ENCODE assay signal across 1 cellular context in genomic region chr15:28911295-28911979, GRCh38.
TF ChIP-seq lines count a peak whose summit lies in the region.

No MANE protein-coding gene starts in this region.

TF ChIP-seq in K562, 482 proteins besides CTCF, POLR2A, EP300 and RAD21 (continued from another document and continues in another):
- peak; percentile 50 for TF ChIP-seq SMARCB1 (IDR thresholded peaks at IDR 0.05; ENCODE audit: insufficient read length, low read depth)
- TF ChIP-seq MTA3 (IDR thresholded peaks at IDR 0.05; ENCODE audit: borderline replicate concordance), result peak; percentile 58; the same call in 1 of the 2 replicates
- peak; percentile 98 for TF ChIP-seq DPF2 (IDR thresholded peaks at IDR 0.05)
- peak; percentile 41 for TF ChIP-seq TAF1 (IDR thresholded peaks at IDR 0.05; ENCODE audit: control insufficient read depth, extremely low read depth, insufficient read depth, low read length, severe bottlenecking)
- TF ChIP-seq RCOR1 (IDR thresholded peaks at IDR 0.05; ENCODE audit: borderline replicate concordance in 1 of 2, low read depth in 2 of 2, low read length in 2 of 2), result peak; percentile 91 to 94
- no peak for TF ChIP-seq ZFX (CRISPR knock-in tag; IDR thresholded peaks at IDR 0.05)
- TF ChIP-seq NFIC (IDR thresholded peaks at IDR 0.05), result peak; percentile 95
- TF ChIP-seq GTF2B (IDR thresholded peaks at IDR 0.05; ENCODE audit: extremely low read depth, insufficient read length), result no peak
- TF ChIP-seq SIN3A (IDR thresholded peaks at IDR 0.05; ENCODE audit: borderline replicate concordance in 2 of 2, control insufficient read depth in 1 of 2, low read depth in 2 of 2, low read length in 2 of 2), result 0 out of 4 replicates have a peak, but pooled peaks of 1 of the 2 experiments have one; percentile 40
- 0 out of 2 replicates have a peak, but pooled peaks have one; percentile 41 for TF ChIP-seq HBP1 (CRISPR knock-in tag; IDR thresholded peaks at IDR 0.05)
- TF ChIP-seq TARDBP (IDR thresholded peaks at IDR 0.05), result peak; percentile 94; the same call in 1 of the 2 replicates
- no peak for TF ChIP-seq FOS (IDR thresholded peaks at IDR 0.05; ENCODE audit: extremely low read depth, insufficient read length)
- TF ChIP-seq NR0B1 (IDR thresholded peaks at IDR 0.05; ENCODE audit: partially characterized antibody), result no peak
- TF ChIP-seq ZNF311 (CRISPR knock-in tag; IDR thresholded peaks at IDR 0.05), result peak; percentile 75
- peak; percentile 30; the same call in 1 of the 2 replicates for TF ChIP-seq MITF (IDR thresholded peaks at IDR 0.05)
- TF ChIP-seq ZKSCAN8 (CRISPR knock-in tag; IDR thresholded peaks at IDR 0.05), result peak; percentile 77; the same call in 1 of the 2 replicates
- TF ChIP-seq CAMTA2 (CRISPR knock-in tag; conservative IDR thresholded peaks at IDR 0.05), result no peak
- peak; percentile 91 for TF ChIP-seq RREB1 (CRISPR knock-in tag; IDR thresholded peaks at IDR 0.05)
- no peak for TF ChIP-seq HOMEZ (CRISPR knock-in tag; IDR thresholded peaks at IDR 0.05)
- TF ChIP-seq PHF21A (IDR thresholded peaks at IDR 0.05; ENCODE audit: borderline replicate concordance, low read depth), result peak; percentile 28; the same call in 1 of the 2 replicates
- peak; percentile 68 for TF ChIP-seq ZEB2 (IDR thresholded peaks at IDR 0.05)
- peak; percentile 99 for TF ChIP-seq NCOR1 (IDR thresholded peaks at IDR 0.05)
- no peak for TF ChIP-seq POLR3G (IDR thresholded peaks at IDR 0.05; ENCODE audit: extremely low read depth, insufficient read length, insufficient replicate concordance)
- no peak for TF ChIP-seq EGR1 (conservative IDR thresholded peaks at IDR 0.05)
- TF ChIP-seq ZBTB7A (IDR thresholded peaks at IDR 0.05; ENCODE audit: borderline replicate concordance, control insufficient read depth, low read depth, low read length), result peak; percentile 47; the same call in 1 of the 2 replicates
- peak; percentile 86 for TF ChIP-seq MAX (CRISPR knock-in tag; IDR thresholded peaks at IDR 0.05)
- TF ChIP-seq E2F3 (CRISPR knock-in tag; IDR thresholded peaks at IDR 0.05), result no peak
- TF ChIP-seq CHD2 (IDR thresholded peaks at IDR 0.05; ENCODE audit: low read depth, low read length), result no peak
- TF ChIP-seq NONO (IDR thresholded peaks at IDR 0.05; ENCODE audit: low read depth in 2 of 2, low read length in 1 of 2), result 0 out of 4 replicates have a peak, but pooled peaks of 1 of the 2 experiments have one; percentile 58
- peak in 1 of 2 experiments; percentile 72 for TF ChIP-seq AFF1 (IDR thresholded peaks at IDR 0.05; ENCODE audit: low read depth in 1 of 2, partially characterized antibody in 2 of 2)
- TF ChIP-seq TEAD2 (tag; IDR thresholded peaks at IDR 0.05), result no peak
- TF ChIP-seq HMBOX1 (IDR thresholded peaks at IDR 0.05), result peak; percentile 71
- peak; percentile 87 for TF ChIP-seq NCOA1 (IDR thresholded peaks at IDR 0.05; ENCODE audit: low read depth)
- TF ChIP-seq NRF1 (conservative IDR thresholded peaks at IDR 0.05 in 1 of 2, IDR thresholded peaks at IDR 0.05 in 1 of 2), result peak; percentile 22 to 30; a peak in 1 of 4 replicates
- TF ChIP-seq TRIM28 (IDR thresholded peaks at IDR 0.05), result 0 out of 2 replicates have a peak, but pooled peaks have one; percentile 38
- TF ChIP-seq SMARCC2 (IDR thresholded peaks at IDR 0.05; ENCODE audit: low read depth), result peak; percentile 98
- no peak for TF ChIP-seq RBM14 (IDR thresholded peaks at IDR 0.05; ENCODE audit: borderline replicate concordance, insufficient read depth, low read depth, low read length)
- TF ChIP-seq ZBTB17 (CRISPR knock-in tag; IDR thresholded peaks at IDR 0.05), result 0 out of 2 replicates have a peak, but pooled peaks have one; percentile 34
- peak; percentile 84 to 92 for TF ChIP-seq KDM1A (IDR thresholded peaks at IDR 0.05)
- TF ChIP-seq NFYB (IDR thresholded peaks at IDR 0.05; ENCODE audit: extremely low read depth, insufficient read length), result no peak
- TF ChIP-seq CSDE1 (IDR thresholded peaks at IDR 0.05), result no peak
- TF ChIP-seq ESRRA (IDR thresholded peaks at IDR 0.05; ENCODE audit: borderline replicate concordance, low read depth), result peak; percentile 93; the same call in 1 of the 2 replicates
- TF ChIP-seq MYNN (IDR thresholded peaks at IDR 0.05), result peak; percentile 94
- TF ChIP-seq MYNN (CRISPR knock-in tag; IDR thresholded peaks at IDR 0.05), result no peak
- TF ChIP-seq CTBP1 (IDR thresholded peaks at IDR 0.05; ENCODE audit: borderline replicate concordance), result peak; percentile 99
- TF ChIP-seq OTX1 (CRISPR knock-in tag; IDR thresholded peaks at IDR 0.05), result 0 out of 2 replicates have a peak, but pooled peaks have one; percentile 31
- TF ChIP-seq PML (IDR thresholded peaks at IDR 0.05; ENCODE audit: low read length), result peak; percentile 97
- no peak for TF ChIP-seq ZBTB8A (IDR thresholded peaks at IDR 0.05; ENCODE audit: partially characterized antibody)
- TF ChIP-seq EP400 (IDR thresholded peaks at IDR 0.05), result peak; percentile 43; the same call in 1 of the 2 replicates
- no peak for TF ChIP-seq ZNF217 (CRISPR knock-in tag; IDR thresholded peaks at IDR 0.05)
